8 cellular contexts compared by ENCODE assay signal in the genomic region with DNA sequence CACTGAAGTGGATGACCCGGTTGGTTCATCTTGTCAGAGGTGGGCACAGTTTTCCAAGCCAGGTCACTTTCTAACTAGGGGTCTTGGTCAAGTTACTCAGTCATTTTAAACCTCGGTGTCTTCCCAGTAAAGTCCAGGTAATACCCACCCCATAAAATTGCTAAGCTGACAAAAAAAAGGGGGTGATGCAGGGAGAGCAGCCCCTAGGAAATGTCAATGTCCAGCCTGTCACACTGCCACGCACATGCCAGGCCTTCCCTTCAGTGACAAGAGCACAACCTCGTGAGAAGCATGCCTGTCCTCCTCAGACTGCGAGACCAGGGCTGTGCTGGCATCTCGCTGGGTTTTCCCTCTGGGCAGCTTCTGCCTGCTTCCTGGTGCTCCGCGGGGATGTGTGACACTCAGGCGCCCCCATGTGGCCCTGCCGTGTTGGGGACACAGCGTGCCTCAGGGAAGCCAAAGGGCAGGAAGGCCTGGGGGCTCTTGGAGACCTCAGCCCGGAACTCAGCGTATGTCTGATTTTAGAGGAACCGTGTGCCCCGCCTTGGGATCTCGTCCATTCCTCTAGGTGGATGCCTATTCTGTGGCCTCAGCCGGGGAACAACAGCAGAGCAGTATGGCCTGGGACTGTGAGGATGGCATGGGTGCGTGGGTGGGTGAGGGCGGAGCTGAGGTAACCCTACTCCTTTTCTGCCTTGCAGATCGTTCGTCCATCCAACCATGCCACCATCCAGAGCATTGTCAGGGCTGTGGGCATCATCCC. TPM values are rescaled to one million over a fixed set of nuclear protein-coding genes. Genes with fewer than 3 reads are reported as not detected.
DNase-seq lines count a peak whose midpoint lies in the region; ATAC-seq and TF ChIP-seq lines count a peak whose summit lies in the region.

No MANE protein-coding gene starts in this region.

- H3K9me3 ChIP-seq in colonic mucosa (no peaks in the 10 kb centered on the region), liver (ENCODE audit: control insufficient read depth in 4 of 4, low read length in 3 of 4) (no peaks in the 10 kb centered on the region)

- H3K27ac ChIP-seq in colonic mucosa (no peak overlapping the region), liver (ENCODE audit: low read depth in 1 of 2, low read length in 2 of 2) (no peak overlapping the region)

- in situ Hi-C loops in G401 (cut with HindIII; ENCODE audit: low sequenced_read_pairs) = no loop called here

- no peaks in the 10 kb centered on the region for H3K36me3 Mint-ChIP-seq in activated CD4-positive, alpha-beta T cell treated with anti-CD3 and anti-CD28 coated beads, Interleukin-2, amount 10 ng/mL, durations not matched to agents 7 days and 5 days (ENCODE audit: low read depth)

- no peak overlapping the region for H3K4me3 Mint-ChIP-seq in activated CD4-positive, alpha-beta T cell treated with anti-CD3 and anti-CD28 coated beads, Interleukin-2, amount 10 ng/mL, durations not matched to agents 7 days and 5 days

- TF ChIP-seq CTCF in colonic mucosa (IDR thresholded peaks at IDR 0.05) (peak; percentile 81), liver (IDR thresholded peaks at IDR 0.05; ENCODE audit: low read depth, low read length, missing input control) (peak; percentile 77)

- H3K4me3 ChIP-seq in colonic mucosa = no peak overlapping the region
- no peak overlapping the region for H3K4me3 ChIP-seq in liver (ENCODE audit: low read depth in 1 of 3, low read length in 3 of 3)

- peak overlapping the region; percentile 92 for H3K27ac Mint-ChIP-seq in activated CD4-positive, alpha-beta T cell treated with anti-CD3 and anti-CD28 coated beads, Interleukin-2, amount 10 ng/mL, durations not matched to agents 7 days and 5 days

- peak; percentile 73 for DNase-seq in G401 (ENCODE audit: low spot score)
- peak; percentile 11 for DNase-seq in NCI-H2227 treated with DMSO at 0.1 percent for 48 hours (lab: John Stamatoyannopoulos, UW)
- peak; percentile 87 for DNase-seq in activated CD4-positive, alpha-beta T cell treated with anti-CD3 and anti-CD28 coated beads, Interleukin-2, amount 10 ng/mL, durations not matched to agents 7 days and 5 days
- peak; percentile 87 for DNase-seq in colonic mucosa
- peak; percentile 63 to 81 (median 68) for DNase-seq in stimulated activated CD4-positive, alpha-beta T cell treated with anti-CD3 and anti-CD28 coated beads, TNF-alpha, amount 100 ng/mL, for 1 hour (ENCODE audit: low read depth in 3 of 3, low spot score in 1 of 3)

- H3K9ac ChIP-seq in colonic mucosa (ENCODE audit: low read depth in 2 of 2, low read length in 2 of 2) = no peak overlapping the region
- no peak overlapping the region for H3K9ac ChIP-seq in liver (ENCODE audit: low read depth in 1 of 2, low read length in 2 of 2)

- intact Hi-C loops in colonic mucosa (cut with DNase I) = loop anchor here (2.0 to 5.0 kb wide), 2 partner anchors 265 to 290 kb away; no protein-coding TSS in a partner anchor

- CTCF ChIA-PET in activated CD4-positive, alpha-beta T cell treated with anti-CD3 and anti-CD28 coated beads, Interleukin-2, amount 10 ng/mL, durations not matched to agents 7 days and 5 days (lab: Charles Lee) = interaction anchor here (0.7 to 5.2 kb wide), 13 partner anchors 10 to 312 kb away, joined by 3 to 35 read pairs (median 4); a partner anchor contains a TSS

- H3K4me1 Mint-ChIP-seq in activated CD4-positive, alpha-beta T cell treated with anti-CD3 and anti-CD28 coated beads, Interleukin-2, amount 10 ng/mL, durations not matched to agents 7 days and 5 days = peaks cover 24% of the 10 kb centered on the region

- H3K4me1 ChIP-seq in colonic mucosa = no peaks in the 10 kb centered on the region
- no peaks in the 10 kb centered on the region for H3K4me1 ChIP-seq in liver (ENCODE audit: control insufficient read depth in 4 of 4, insufficient read depth in 4 of 4, low read length in 3 of 4)

- POLR2A ChIA-PET in activated CD4-positive, alpha-beta T cell treated with anti-CD3 and anti-CD28 coated beads, Interleukin-2, amount 10 ng/mL, durations not matched to agents 7 days and 5 days (lab: Charles Lee) = no interaction called here

- 23% methylated on average over 21 of the region's 21 CpGs for WGBS in liver

- no peaks in the 10 kb centered on the region for H3K27me3 Mint-ChIP-seq in activated CD4-positive, alpha-beta T cell treated with anti-CD3 and anti-CD28 coated beads, Interleukin-2, amount 10 ng/mL, durations not matched to agents 7 days and 5 days

- H3K36me3 ChIP-seq in colonic mucosa (no peaks in the 10 kb centered on the region), liver (ENCODE audit: control insufficient read depth in 4 of 4, insufficient read depth in 3 of 4, low read depth in 1 of 4, low read length in 3 of 4) (no peaks in the 10 kb centered on the region)

- TF ChIP-seq RAD21 in liver (IDR thresholded peaks at IDR 0.05) = peak; percentile 89 to 97

- H3K27me3 ChIP-seq in colonic mucosa = no peaks in the 10 kb centered on the region
- H3K27me3 ChIP-seq in liver (ENCODE audit: control insufficient read depth in 4 of 4, insufficient read depth in 4 of 4, low read length in 3 of 4) = no peaks in the 10 kb centered on the region

- no peaks in the 10 kb centered on the region for H3K9me3 Mint-ChIP-seq in activated CD4-positive, alpha-beta T cell treated with anti-CD3 and anti-CD28 coated beads, Interleukin-2, amount 10 ng/mL, durations not matched to agents 7 days and 5 days

- ATAC-seq in HG02623 (IDR thresholded peaks at IDR 0.05; ENCODE audit: unreplicated experiment) = peak; percentile 69
- no peak for ATAC-seq in GM19328 (IDR thresholded peaks at IDR 0.05; ENCODE audit: unreplicated experiment)

TF ChIP-seq in liver, 16 proteins besides CTCF, POLR2A, EP300 and RAD21 (continues in another document):
- TF ChIP-seq JUND (IDR thresholded peaks at IDR 0.05) (no peak), YY1 (IDR thresholded peaks at IDR 0.05) (no peak), RXRA (IDR thresholded peaks at IDR 0.05) (no peak), EGR1 (IDR thresholded peaks at IDR 0.05; ENCODE audit: low read depth in 2 of 2) (no peak), NR2F2 (IDR thresholded peaks at IDR 0.05) (no peak), SP1 (IDR thresholded peaks at IDR 0.05) (no peak), TAF1 (conservative IDR thresholded peaks at IDR 0.05) (no peak), FOXA1 (IDR thresholded peaks at IDR 0.05) (no peak)
- TF ChIP-seq, protein P1, sequence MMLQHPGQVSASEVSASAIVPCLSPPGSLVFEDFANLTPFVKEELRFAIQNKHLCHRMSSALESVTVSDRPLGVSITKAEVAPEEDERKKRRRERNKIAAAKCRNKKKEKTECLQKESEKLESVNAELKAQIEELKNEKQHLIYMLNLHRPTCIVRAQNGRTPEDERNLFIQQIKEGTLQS (IDR thresholded peaks at IDR 0.05) = no peak
- TF ChIP-seq, protein P2, sequence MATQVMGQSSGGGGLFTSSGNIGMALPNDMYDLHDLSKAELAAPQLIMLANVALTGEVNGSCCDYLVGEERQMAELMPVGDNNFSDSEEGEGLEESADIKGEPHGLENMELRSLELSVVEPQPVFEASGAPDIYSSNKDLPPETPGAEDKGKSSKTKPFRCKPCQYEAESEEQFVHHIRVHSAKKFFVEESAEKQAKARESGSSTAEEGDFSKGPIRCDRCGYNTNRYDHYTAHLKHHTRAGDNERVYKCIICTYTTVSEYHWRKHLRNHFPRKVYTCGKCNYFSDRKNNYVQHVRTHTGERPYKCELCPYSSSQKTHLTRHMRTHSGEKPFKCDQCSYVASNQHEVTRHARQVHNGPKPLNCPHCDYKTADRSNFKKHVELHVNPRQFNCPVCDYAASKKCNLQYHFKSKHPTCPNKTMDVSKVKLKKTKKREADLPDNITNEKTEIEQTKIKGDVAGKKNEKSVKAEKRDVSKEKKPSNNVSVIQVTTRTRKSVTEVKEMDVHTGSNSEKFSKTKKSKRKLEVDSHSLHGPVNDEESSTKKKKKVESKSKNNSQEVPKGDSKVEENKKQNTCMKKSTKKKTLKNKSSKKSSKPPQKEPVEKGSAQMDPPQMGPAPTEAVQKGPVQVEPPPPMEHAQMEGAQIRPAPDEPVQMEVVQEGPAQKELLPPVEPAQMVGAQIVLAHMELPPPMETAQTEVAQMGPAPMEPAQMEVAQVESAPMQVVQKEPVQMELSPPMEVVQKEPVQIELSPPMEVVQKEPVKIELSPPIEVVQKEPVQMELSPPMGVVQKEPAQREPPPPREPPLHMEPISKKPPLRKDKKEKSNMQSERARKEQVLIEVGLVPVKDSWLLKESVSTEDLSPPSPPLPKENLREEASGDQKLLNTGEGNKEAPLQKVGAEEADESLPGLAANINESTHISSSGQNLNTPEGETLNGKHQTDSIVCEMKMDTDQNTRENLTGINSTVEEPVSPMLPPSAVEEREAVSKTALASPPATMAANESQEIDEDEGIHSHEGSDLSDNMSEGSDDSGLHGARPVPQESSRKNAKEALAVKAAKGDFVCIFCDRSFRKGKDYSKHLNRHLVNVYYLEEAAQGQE (IDR thresholded peaks at IDR 0.05) = no peak

RNA-seq across cellular contexts. Expression of a gene that starts 10.2 kb away (rescaled TPM):
- total RNA-seq in G401 (2014; rRNA removed; shearing (Covaris generic)) = not detected in 2 replicates
- not detected for total RNA-seq in activated CD4-positive, alpha-beta T cell treated with anti-CD3 and anti-CD28 coated beads, Interleukin-2, amount 10 ng/mL, durations not matched to agents 7 days and 5 days
- total RNA-seq in colonic mucosa = not detected
- total RNA-seq in liver = 10 to 100 TPM in 1 of 2 donors, 1 to 10 TPM in 1; 8.5 to 26.9 TPM
- polyA plus RNA-seq in liver = 10 to 100 TPM in 1 of 2 donors, 1 to 10 TPM in 1; 5.6 to 20.5 TPM

RNA-seq across cellular contexts. Expression of a gene that starts 12.1 kb away (rescaled TPM):
- not detected in 2 replicates for total RNA-seq in G401 (2014; rRNA removed; shearing (Covaris generic))
- total RNA-seq in activated CD4-positive, alpha-beta T cell treated with anti-CD3 and anti-CD28 coated beads, Interleukin-2, amount 10 ng/mL, durations not matched to agents 7 days and 5 days = under 1 TPM in 1 of 2 experiments, not detected in 1; 0.08 TPM
- total RNA-seq in colonic mucosa = under 1 TPM; 0.10 to 0.37 TPM
- total RNA-seq in liver = under 1 TPM; under 0.01 to 0.28 TPM
- polyA plus RNA-seq in liver = under 1 TPM; 0.08 to 0.14 TPM

RNA-seq across cellular contexts. Expression of a gene that starts 36.1 kb away (rescaled TPM):
- total RNA-seq in G401 (2014; rRNA removed; shearing (Covaris generic)) = not detected in 2 replicates
- not detected for total RNA-seq in activated CD4-positive, alpha-beta T cell treated with anti-CD3 and anti-CD28 coated beads, Interleukin-2, amount 10 ng/mL, durations not matched to agents 7 days and 5 days
- total RNA-seq in colonic mucosa (not detected), liver (not detected)
- not detected for polyA plus RNA-seq in liver

Comparison
In these comparisons a context has a peak if more than half of its experiments do, and no peak if none do; other contexts are left out.
1. DNase-seq: peak in every context shown above with its lines; median percentile 87 in activated CD4-positive, alpha-beta T cell treated with anti-CD3 and anti-CD28 coated beads, Interleukin-2, amount 10 ng/mL, durations not matched to agents 7 days and 5 days; 87 in colonic mucosa; 73 in G401; 68 in stimulated activated CD4-positive, alpha-beta T cell treated with anti-CD3 and anti-CD28 coated beads, TNF-alpha, amount 100 ng/mL, for 1 hour; 11 in NCI-H2227 treated with DMSO at 0.1 percent for 48 hours.